In genomic region chr19:35120492-35120891, GRCh38 we compare ENCODE assay signal across 8 cellular contexts. TPM values are rescaled to one million over a fixed set of nuclear protein-coding genes. Genes with fewer than 3 reads are reported as not detected.
DNase-seq lines count a peak whose midpoint lies in the region; TF ChIP-seq lines count a peak whose summit lies in the region.
"Had no signal": no experiment of that assay in that cellular context is flagged by ENCODE, and none has a peak within 500 bp of the region (broad histone marks: within the 10 kb centered on the region; RNA-seq: fewer than 3 reads in every experiment).

No MANE protein-coding gene starts in this region.

- H3K36me3 ChIP-seq in Peyer's patch (peaks cover 0 to 22% (median 0%) of the 10 kb centered on the region in 3 donors), tibial nerve (no peaks in the 10 kb centered on the region)
- H3K36me3 ChIP-seq: spleen had no signal

- no peaks in the 10 kb centered on the region for H3K36me3 Mint-ChIP-seq in HFFc6 (ENCODE audit: low read depth)

- TF ChIP-seq CTCF in HFFc6 (IDR thresholded peaks at IDR 0.05) (no peak), Peyer's patch (IDR thresholded peaks at IDR 0.05) (no peak), tibial nerve (IDR thresholded peaks at IDR 0.05) (no peak), coronary artery (IDR thresholded peaks at IDR 0.05) (no peak)

- TF ChIP-seq POLR2A in Peyer's patch (IDR thresholded peaks at IDR 0.05) (no peak), tibial nerve (IDR thresholded peaks at IDR 0.05) (peak in 1 of 2 donors; percentile 18)

- H3K27ac Mint-ChIP-seq in HFFc6: no peak overlapping the region

- DNase-seq in HFFc6: peak; percentile 22
- peak in 1 of 3 donors; percentile 70 for DNase-seq in Peyer's patch
- DNase-seq in fibroblast of the conjunctiva (ENCODE audit: low read depth): peak; percentile 80
- DNase-seq in tibial nerve (ENCODE audit: low spot score in 2 of 2): peak in 1 of 2 donors; percentile 61
- DNase-seq in coronary artery (ENCODE audit: low spot score): no peak
- no peak for DNase-seq in stimulated activated CD4-positive, alpha-beta T cell treated with anti-CD3 and anti-CD28 coated beads, Interleukin-2, amount 100 ng/mL, for 24 hours
- no peak for DNase-seq in mesenteric fat pad (ENCODE audit: low spot score)
- DNase-seq: spleen had no signal

- 46 to 56% methylated on average over 7 of the region's 7 CpGs for WGBS in tibial nerve, 2 donors

- H3K4me1 ChIP-seq in Peyer's patch (peaks cover 5 to 58% (median 7%) of the 10 kb centered on the region in 4 donors), tibial nerve (peaks cover 0 to 99% (median 59%) of the 10 kb centered on the region in 4 donors)

- peak overlapping the region in 2 of 4 donors; percentile 43 to 56 for H3K4me3 ChIP-seq in Peyer's patch
- H3K4me3 ChIP-seq in tibial nerve: no peak overlapping the region
- H3K4me3 ChIP-seq in coronary artery: no peak overlapping the region
- H3K4me3 ChIP-seq: spleen had no signal

- H3K27me3 ChIP-seq in Peyer's patch (no peaks in the 10 kb centered on the region), tibial nerve (no peaks in the 10 kb centered on the region)
- H3K27me3 ChIP-seq: spleen had no signal

- H3K4me1 Mint-ChIP-seq in HFFc6 (ENCODE audit: low read depth): peaks cover 32% of the 10 kb centered on the region

- no peak overlapping the region for H3K4me3 Mint-ChIP-seq in HFFc6

- no peaks in the 10 kb centered on the region for H3K9me3 Mint-ChIP-seq in HFFc6

- peak in 1 of 2 donors; percentile 70 for TF ChIP-seq EP300 in tibial nerve (IDR thresholded peaks at IDR 0.05)

- peaks cover 15% of the 10 kb centered on the region for H3K27me3 Mint-ChIP-seq in HFFc6 (ENCODE audit: insufficient read depth)

- H3K9me3 ChIP-seq in Peyer's patch (no peaks in the 10 kb centered on the region), tibial nerve (no peaks in the 10 kb centered on the region)
- H3K9me3 ChIP-seq: spleen had no signal

- H3K27ac ChIP-seq in Peyer's patch: peak overlapping the region; percentile 38 to 97 (median 66)
- peak overlapping the region; percentile 82 to 99 (median 90) for H3K27ac ChIP-seq in tibial nerve
- H3K27ac ChIP-seq in coronary artery: peak overlapping the region in 1 of 2 donors; percentile 69

RNA-seq across cellular contexts. Expression of gene FXYD3, which starts 4.9 kb away (rescaled TPM):
- total RNA-seq in HFFc6 (2021; fragmentation: NEBNext Ultra II Directional; extraction: Animal tissue kit (Norgen Biotek cat#: 25700)): not detected
- total RNA-seq in Peyer's patch: 1,000 to 10,000 TPM in 3 of 4 donors, 10 to 100 TPM in 1; 33.0 to 1,418 (median 1,063) TPM
- 10 to 100 TPM; 10.8 to 33.9 (median 16.6) TPM for total RNA-seq in tibial nerve
- 1.3 TPM for total RNA-seq in mesenteric fat pad
- total RNA-seq: spleen had no signal

RNA-seq across cellular contexts. Expression of gene LGI4, which starts 14.4 kb away (rescaled TPM):
- under 1 TPM in 5 of 6 experiments, not detected in 1; 0.08 to 0.17 (median 0.10) TPM for total RNA-seq in HFFc6 (2021; fragmentation: NEBNext Ultra II Directional; extraction: Animal tissue kit (Norgen Biotek cat#: 25700))
- total RNA-seq in Peyer's patch (10 to 100 TPM in 2 of 4 donors, 1 to 10 TPM in 2; 6.1 to 37.3 (median 14.4) TPM), tibial nerve (100 to 1,000 TPM; 207 to 323 (median 302) TPM), mesenteric fat pad (7.7 TPM)

RNA-seq across cellular contexts. Expression of gene FXYD1, which starts 18.1 kb away (rescaled TPM):
- total RNA-seq in HFFc6 (2021; fragmentation: NEBNext Ultra II Directional; extraction: Animal tissue kit (Norgen Biotek cat#: 25700)): 1 to 10 TPM in 4 of 6 experiments, under 1 TPM in 1, not detected in 1; 0.92 to 2.7 (median 2.1) TPM
- total RNA-seq in Peyer's patch: 10 to 100 TPM in 2 of 4 donors, not detected in 2; 12.3 to 12.7 TPM
- 100 to 1,000 TPM in 1 of 4 donors, 10 to 100 TPM in 3; 72.9 to 193 (median 84.9) TPM for total RNA-seq in tibial nerve
- total RNA-seq in mesenteric fat pad: 47.3 TPM

RNA-seq across cellular contexts. Expression of gene FXYD7, which starts 22.6 kb away (rescaled TPM):
- total RNA-seq in HFFc6 (2021; fragmentation: NEBNext Ultra II Directional; extraction: Animal tissue kit (Norgen Biotek cat#: 25700)): under 1 TPM in 3 of 6 experiments, not detected in 3; 0.32 to 0.87 (median 0.68) TPM
- total RNA-seq in Peyer's patch (not detected), tibial nerve (1 to 10 TPM in 3 of 4 donors, not detected in 1; 2.5 to 5.9 (median 5.7) TPM), mesenteric fat pad (0.48 TPM)

RNA-seq across cellular contexts. Expression of gene FXYD5, which starts 34.0 kb away (rescaled TPM):
- total RNA-seq in HFFc6 (2021; fragmentation: NEBNext Ultra II Directional; extraction: Animal tissue kit (Norgen Biotek cat#: 25700)): 100 to 1,000 TPM; 317 to 417 (median 353) TPM
- total RNA-seq in Peyer's patch (10 to 100 TPM in 3 of 4 donors, 1 to 10 TPM in 1; 6.0 to 67.7 (median 22.2) TPM), tibial nerve (10 to 100 TPM; 19.9 to 53.4 (median 37.5) TPM), mesenteric fat pad (73.4 TPM)

Comparison
In these comparisons a context has a peak if more than half of its experiments do, and no peak if none do; other contexts are left out.
1. DNase-seq: peak in HFFc6 (single experiment) and fibroblast of the conjunctiva (single experiment); none in coronary artery (single experiment), stimulated activated CD4-positive, alpha-beta T cell treated with anti-CD3 and anti-CD28 coated beads, Interleukin-2, amount 100 ng/mL, for 24 hours (0 of 2) and mesenteric fat pad (single experiment).
2. RNA of gene LGI4, which starts 14.4 kb away (total RNA-seq): 207 to 323 TPM in tibial nerve; 6.1 to 37.3 TPM in Peyer's patch, 7.7 TPM in mesenteric fat pad (single experiment) and 0.08 to 0.17 TPM in HFFc6; every median in the first group is over 4 times any median in the second.